In genomic region chr22:36753120-36753802, GRCh38 we compare ENCODE assay signal across 31 cellular contexts. TPM values are rescaled to one million over a fixed set of nuclear protein-coding genes. Genes with fewer than 3 reads are reported as not detected.
A peak's percentile ranks its signal among the peaks of the same experiment; 100 is the strongest.
DNase-seq lines count a peak whose midpoint lies in the region; ATAC-seq, FAIRE-seq and TF ChIP-seq lines count a peak whose summit lies in the region.
"Had no signal": no experiment of that assay in that cellular context is flagged by ENCODE, and none has a peak within 500 bp of the region (broad histone marks: within the 10 kb centered on the region; RNA-seq: fewer than 3 reads in every experiment).

No MANE protein-coding gene starts in this region.

- H3K4me1 ChIP-seq in mammary epithelial cell (ENCODE audit: insufficient read depth, low read length) (peaks cover 2% of the 10 kb centered on the region), kidney (ENCODE audit: control insufficient read depth in 1 of 2, insufficient read depth in 1 of 2, low read depth in 1 of 2, low read length in 2 of 2) (no peaks in the 10 kb centered on the region)
- H3K4me1 ChIP-seq: BE2C, psoas muscle had no signal

- H3K27ac ChIP-seq in mammary epithelial cell (ENCODE audit: insufficient read depth, low read depth, low read length) (no peak overlapping the region), kidney (ENCODE audit: low read depth in 2 of 2, low read length in 2 of 2) (no peak overlapping the region)
- H3K27ac ChIP-seq: esophagus squamous epithelium, psoas muscle, upper lobe of left lung had no signal

- dilution Hi-C loops in mammary epithelial cell (cut with HindIII; ENCODE audit: low sequenced_read_pairs) = no loop called here

- FAIRE-seq in kidney (lab: Jason Lieb, UNC) = no peak
- no peak for FAIRE-seq in urothelium cell line (lab: Jason Lieb, UNC)
- FAIRE-seq: K562 had no signal

- ATAC-seq in left cardiac atrium (no peak), HG03442 (IDR thresholded peaks at IDR 0.05; ENCODE audit: unreplicated experiment) (no peak)
- ATAC-seq: activated CD4-positive, CD25-positive, alpha-beta regulatory T cell treated with anti-CD3 and anti-CD28 coated beads, Interleukin-2, amount 50 U/mL, for 24 hours; activated CD8-positive, alpha-beta T cell treated with anti-CD3 and anti-CD28 coated beads, Interleukin-2, amount 10 ng/mL, durations not matched to agents 7 days and 5 days; K562; left lobe of liver; psoas muscle; stimulated activated naive CD8-positive, alpha-beta T cell treated with anti-CD3 and anti-CD28 coated beads, Interleukin-15, amount 100 ng/mL, for 72 hours had no signal

- H3K9me3 ChIP-seq in mammary epithelial cell (replicated peaks; ENCODE audit: insufficient read depth, low read length) = no peaks in the 10 kb centered on the region
- no peaks in the 10 kb centered on the region for H3K9me3 ChIP-seq in kidney (ENCODE audit: control insufficient read depth in 1 of 2, low read length in 2 of 2)
- H3K9me3 ChIP-seq: BE2C, esophagus squamous epithelium, psoas muscle, upper lobe of left lung had no signal

- no peaks in the 10 kb centered on the region for H3K36me3 ChIP-seq in mammary epithelial cell (ENCODE audit: insufficient read depth, low read length)
- H3K36me3 ChIP-seq in kidney (ENCODE audit: control insufficient read depth in 1 of 2, insufficient read depth in 2 of 2, low read length in 2 of 2) = no peaks in the 10 kb centered on the region
- H3K36me3 ChIP-seq: BE2C, esophagus squamous epithelium, upper lobe of left lung had no signal

- no peaks in the 10 kb centered on the region for H4K20me1 ChIP-seq in mammary epithelial cell (ENCODE audit: insufficient read depth, low read length)

- BruUV-seq in mammary epithelial cell (replicated peaks; lab: Mats Ljungman, UMichigan) = no TSS peak

- intact Hi-C loops in cardiac septum (cut with DNase I) (no loop called here), left cardiac atrium (cut with DNase I) (no loop called here), mammary epithelial cell (cut with micrococcal nuclease) (no loop called here), kidney (cut with DNase I) (no loop called here)

- CTCF ChIA-PET in mammary epithelial cell (lab: Charles Lee; ENCODE audit: low non-redundant PET) = interaction anchor here (0.6 kb wide), 1 partner anchor 420 kb away, joined by 5 read pairs; no protein-coding TSS in a partner anchor

- H3K79me2 ChIP-seq in mammary epithelial cell (ENCODE audit: insufficient read depth, low read length) = no peaks in the 10 kb centered on the region

- in situ Hi-C loops in mammary epithelial cell (cut with MboI; ENCODE audit: low sequenced_read_pairs in 2 of 2) = no loop called here

- TF ChIP-seq CTCF in mammary epithelial cell (conservative IDR thresholded peaks at IDR 0.05 in 1 of 2, IDR thresholded peaks at IDR 0.05 in 1 of 2; ENCODE audit: extremely low read depth in 1 of 2, insufficient read depth in 1 of 2, low read depth in 1 of 2, low read length in 2 of 2) = no peak
- no peak for TF ChIP-seq CTCF in kidney (IDR thresholded peaks at IDR 0.05; ENCODE audit: borderline replicate concordance, extremely low read depth, insufficient read depth)

- no peak overlapping the region for H3K4me3 ChIP-seq in mammary epithelial cell (replicated peaks in 1 of 3; ENCODE audit: insufficient read depth in 1 of 3, low read depth in 2 of 3, low read length in 3 of 3)
- no peak overlapping the region for H3K4me3 ChIP-seq in kidney (ENCODE audit: low read length in 2 of 2)
- H3K4me3 ChIP-seq: esophagus squamous epithelium, K562, psoas muscle, smooth muscle cell, upper lobe of left lung had no signal

- DNase-seq in cardiac septum (ENCODE audit: low spot score) = peak; percentile 47
- no peak for DNase-seq in left cardiac atrium
- DNase-seq in mammary epithelial cell = peak; percentile 42
- peak; percentile 4 for DNase-seq in kidney
- DNase-seq in urothelium cell line (ENCODE audit: low spot score) = peak; percentile 37
- DNase-seq in NK-92 treated with Interleukin-12 subunit alpha and Interleukin-12 subunit beta, amount 100 ng/mL, for 24 hours (lab: John Stamatoyannopoulos, UW) = no peak
- DNase-seq in SHP77 (lab: John Stamatoyannopoulos, UW) = no peak
- DNase-seq: 8988T; activated CD8-positive, alpha-beta T cell treated with anti-CD3 and anti-CD28 coated beads, Interleukin-2, amount 10 ng/mL, durations not matched to agents 7 days and 5 days; activated naive CD4-positive, alpha-beta T cell; activated T-cell treated with anti-CD3 and anti-CD28 coated beads, Interleukin-2, amount 50 U/mL, for 1 hour; amygdala; BE2C; central memory CD4-positive, alpha-beta T cell; effector CD8-positive, alpha-beta T cell; esophagus squamous epithelium; midbrain; MV-4-11; NCI-H187; NCI-H774; OCI-M1; psoas muscle; stimulated activated CD4-positive, alpha-beta T cell treated with anti-CD3 and anti-CD28 coated beads, Interleukin-2, amount 100 ng/mL, for 48 hours; stimulated activated naive CD8-positive, alpha-beta T cell treated with anti-CD3 and anti-CD28 coated beads, Interleukin-15, amount 100 ng/mL, for 72 hours had no signal

- whole genome bisulfite sequencing in mammary epithelial cell (ENCODE audit: low coverage, missing lambda C conversion rate) = 2% methylated on average over 4 of the region's 4 CpGs

- H2AFZ ChIP-seq in mammary epithelial cell (ENCODE audit: low read depth, low read length) = no peak overlapping the region

- no peak overlapping the region for H3K4me2 ChIP-seq in mammary epithelial cell (ENCODE audit: insufficient read depth, low read depth, low read length)
- H3K4me2 ChIP-seq: smooth muscle cell had no signal

- no peaks in the 10 kb centered on the region for H3K27me3 ChIP-seq in mammary epithelial cell (ENCODE audit: insufficient read depth, low read length)
- H3K27me3 ChIP-seq: upper lobe of left lung had no signal

- H3K9ac ChIP-seq in mammary epithelial cell (ENCODE audit: insufficient read depth, low read length) (no peak overlapping the region), kidney (ENCODE audit: low read length in 2 of 2) (no peak overlapping the region)

RNA-seq across cellular contexts. Expression of gene IFT27, which starts 22.7 kb away (rescaled TPM):
- total RNA-seq in cardiac septum (24.7 TPM), left cardiac atrium (10 to 100 TPM; 27.6 to 28.1 TPM), mammary epithelial cell (10 to 100 TPM; 13.7 to 22.3 TPM), kidney (33.1 TPM)
- polyA plus RNA-seq in mammary epithelial cell (8.6 TPM), kidney (ENCODE audit: insufficient read depth, low read depth, low replicate concordance) (52.7 TPM)
- polyA minus RNA-seq in mammary epithelial cell = not detected

RNA-seq across cellular contexts. Expression of gene CACNG2, which starts 49.7 kb away (rescaled TPM):
- not detected for total RNA-seq in cardiac septum
- total RNA-seq in left cardiac atrium = not detected
- total RNA-seq in mammary epithelial cell = not detected
- polyA plus RNA-seq in mammary epithelial cell = not detected
- polyA minus RNA-seq in mammary epithelial cell = not detected
- total RNA-seq in kidney = not detected
- not detected for polyA plus RNA-seq in kidney (ENCODE audit: insufficient read depth, low read depth, low replicate concordance)
- total RNA-seq: activated CD8-positive, alpha-beta T cell treated with anti-CD3 and anti-CD28 coated beads, Interleukin-2, amount 10 ng/mL, durations not matched to agents 7 days and 5 days; esophagus squamous epithelium; K562; left lobe of liver; psoas muscle; SK-MEL-5; smooth muscle cell; upper lobe of left lung had no signal
- polyA plus RNA-seq: K562, psoas muscle, smooth muscle cell had no signal

Comparison
In these comparisons a context has a peak if more than half of its experiments do, and no peak if none do; other contexts are left out.
1. DNase-seq: peak in cardiac septum (single experiment), mammary epithelial cell (single experiment), kidney (single experiment) and urothelium cell line (single experiment); none in left cardiac atrium (single experiment), NK-92 treated with Interleukin-12 subunit alpha and Interleukin-12 subunit beta, amount 100 ng/mL, for 24 hours (single experiment) and SHP77 (0 of 2).